8 cellular contexts compared by ENCODE assay signal in the genomic region with DNA sequence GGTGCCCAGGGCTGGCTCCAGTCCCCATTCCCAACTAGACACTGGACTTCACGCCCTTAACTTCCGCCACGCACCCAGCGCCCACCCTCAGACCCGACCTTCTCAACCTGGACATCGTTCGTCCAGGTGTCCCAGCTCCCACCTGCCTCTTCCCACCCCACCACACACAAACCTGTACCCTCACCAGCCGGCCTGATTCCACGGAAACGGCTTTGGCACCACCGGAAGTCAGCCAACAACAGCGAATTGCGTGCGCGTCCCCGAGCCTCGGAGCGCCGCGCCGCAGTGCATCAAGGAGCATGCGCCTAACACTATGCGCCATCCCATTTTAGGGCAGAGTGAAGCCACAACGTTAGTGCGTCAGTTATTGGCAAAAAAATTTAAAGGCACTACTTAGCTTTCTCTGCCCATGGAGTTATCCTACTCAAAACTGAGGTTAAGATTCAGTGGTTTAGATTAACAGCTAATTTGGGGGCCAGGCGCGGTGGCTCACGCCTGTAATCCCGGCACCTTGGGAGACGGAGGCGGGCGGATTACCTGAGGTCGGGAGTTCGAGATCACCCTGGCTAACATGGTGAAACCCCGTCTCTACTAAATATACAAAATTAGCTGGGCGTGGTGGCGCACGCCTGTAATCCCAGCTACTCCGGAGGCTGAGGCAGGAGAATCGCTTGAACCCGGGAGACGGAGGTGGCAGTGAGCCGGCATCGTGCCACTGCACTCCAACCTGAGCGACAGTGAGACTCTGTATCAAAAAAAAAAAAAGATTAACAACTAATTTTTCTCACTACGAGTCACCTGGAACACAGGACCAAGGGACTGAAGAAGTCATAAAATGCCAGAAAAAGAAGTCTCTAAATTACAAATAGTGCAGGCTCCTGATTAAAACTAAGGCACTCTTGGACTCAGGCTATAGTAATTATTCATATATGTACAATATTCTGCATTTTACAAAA. TPM values are rescaled to one million over a fixed set of nuclear protein-coding genes. Genes with fewer than 3 reads are reported as not detected.
DNase-seq lines count a peak whose midpoint lies in the region; ATAC-seq, FAIRE-seq and TF ChIP-seq lines count a peak whose summit lies in the region.

A gene with protein sequence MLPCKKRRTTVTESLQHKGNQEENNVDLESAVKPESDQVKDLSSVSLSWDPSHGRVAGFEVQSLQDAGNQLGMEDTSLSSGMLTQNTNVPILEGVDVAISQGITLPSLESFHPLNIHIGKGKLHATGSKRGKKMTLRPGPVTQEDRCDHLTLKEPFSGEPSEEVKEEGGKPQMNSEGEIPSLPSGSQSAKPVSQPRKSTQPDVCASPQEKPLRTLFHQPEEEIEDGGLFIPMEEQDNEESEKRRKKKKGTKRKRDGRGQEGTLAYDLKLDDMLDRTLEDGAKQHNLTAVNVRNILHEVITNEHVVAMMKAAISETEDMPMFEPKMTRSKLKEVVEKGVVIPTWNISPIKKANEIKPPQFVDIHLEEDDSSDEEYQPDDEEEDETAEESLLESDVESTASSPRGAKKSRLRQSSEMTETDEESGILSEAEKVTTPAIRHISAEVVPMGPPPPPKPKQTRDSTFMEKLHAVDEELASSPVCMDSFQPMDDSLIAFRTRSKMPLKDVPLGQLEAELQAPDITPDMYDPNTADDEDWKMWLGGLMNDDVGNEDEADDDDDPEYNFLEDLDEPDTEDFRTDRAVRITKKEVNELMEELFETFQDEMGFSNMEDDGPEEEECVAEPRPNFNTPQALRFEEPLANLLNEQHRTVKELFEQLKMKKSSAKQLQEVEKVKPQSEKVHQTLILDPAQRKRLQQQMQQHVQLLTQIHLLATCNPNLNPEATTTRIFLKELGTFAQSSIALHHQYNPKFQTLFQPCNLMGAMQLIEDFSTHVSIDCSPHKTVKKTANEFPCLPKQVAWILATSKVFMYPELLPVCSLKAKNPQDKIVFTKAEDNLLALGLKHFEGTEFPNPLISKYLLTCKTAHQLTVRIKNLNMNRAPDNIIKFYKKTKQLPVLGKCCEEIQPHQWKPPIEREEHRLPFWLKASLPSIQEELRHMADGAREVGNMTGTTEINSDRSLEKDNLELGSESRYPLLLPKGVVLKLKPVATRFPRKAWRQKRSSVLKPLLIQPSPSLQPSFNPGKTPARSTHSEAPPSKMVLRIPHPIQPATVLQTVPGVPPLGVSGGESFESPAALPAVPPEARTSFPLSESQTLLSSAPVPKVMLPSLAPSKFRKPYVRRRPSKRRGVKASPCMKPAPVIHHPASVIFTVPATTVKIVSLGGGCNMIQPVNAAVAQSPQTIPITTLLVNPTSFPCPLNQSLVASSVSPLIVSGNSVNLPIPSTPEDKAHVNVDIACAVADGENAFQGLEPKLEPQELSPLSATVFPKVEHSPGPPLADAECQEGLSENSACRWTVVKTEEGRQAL (N-terminal part only) (minus strand): TSS at position 240 of the 956 bp plus-strand sequence. CDS start 3,434 bp downstream, outside the sequence.

- ATAC-seq in GM19455 (IDR thresholded peaks at IDR 0.05; ENCODE audit: unreplicated experiment), result peak; percentile 49
- ATAC-seq in lower lobe of right lung, result peak; percentile 91

- peaks cover 32% of the 10 kb centered on the region for H3K36me3 ChIP-seq in lower lobe of right lung

- H3K9me3 ChIP-seq in lower lobe of right lung, result no peaks in the 10 kb centered on the region

- H3K27ac ChIP-seq in lower lobe of right lung, result peak within 1 kb of the TSS; percentile 88

- no peak for TF ChIP-seq CTCF in lower lobe of right lung (IDR thresholded peaks at IDR 0.05)

- no peaks in the 10 kb centered on the region for H3K27me3 ChIP-seq in lower lobe of right lung (ENCODE audit: low read depth)

- DNase-seq in CD1c-positive myeloid dendritic cell (ENCODE audit: extremely low spot score), result peak; percentile 97
- peak; percentile 87 for DNase-seq in HTR-8/SVneo (ENCODE audit: insufficient read length, low spot score)
- DNase-seq in NOMO-1 treated with DMSO at 0.1 percent for 48 hours (lab: John Stamatoyannopoulos, UW; ENCODE audit: unreplicated experiment), result peak; percentile 93
- peak; percentile 80 for DNase-seq in effector CD8-positive, alpha-beta T cell (lab: John Stamatoyannopoulos, UW)
- DNase-seq in lower lobe of right lung, result peak; percentile 93
- peak; percentile 77 to 88 (median 79) for DNase-seq in stimulated activated CD4-positive, alpha-beta T cell treated with anti-CD3 and anti-CD28 coated beads, TNF-alpha, amount 100 ng/mL, for 24 hours (ENCODE audit: low read depth in 3 of 3)

- peaks cover 45% of the 10 kb centered on the region for H3K4me1 ChIP-seq in lower lobe of right lung

- intact Hi-C loops in lower lobe of right lung (cut with DNase I), result no loop called here

- POLR2A ChIA-PET in activated CD8-positive, alpha-beta memory T cell treated with anti-CD3 and anti-CD28 coated beads for 36 hours (lab: Charles Lee), result interaction anchor here (0.5 to 1.0 kb wide), 3 partner anchors 9 to 220 kb away, joined by 3 to 11 read pairs (median 3); no protein-coding TSS in a partner anchor

- FAIRE-seq in HTR-8/SVneo (lab: Jason Lieb, UNC), result peak; percentile 65

- peak within 1 kb of the TSS; percentile 84 for H3K4me3 ChIP-seq in lower lobe of right lung

- CTCF ChIA-PET in activated CD8-positive, alpha-beta memory T cell treated with anti-CD3 and anti-CD28 coated beads for 36 hours (lab: Charles Lee), result interaction anchor here (0.5 to 0.9 kb wide), 3 partner anchors 17 to 329 kb away, joined by 3 read pairs; no protein-coding TSS in a partner anchor

RNA-seq across cellular contexts. Expression of the gene that starts here (rescaled TPM):
- total RNA-seq in activated CD8-positive, alpha-beta memory T cell treated with anti-CD3 and anti-CD28 coated beads for 36 hours, result 10 to 100 TPM; 46.4 to 51.2 TPM
- total RNA-seq in lower lobe of right lung, result 46.9 TPM

Comparison
In these comparisons a context has a peak if more than half of its experiments do, and no peak if none do; other contexts are left out.
1. Peak in every context shown above with its lines: DNase-seq, ATAC-seq, H3K4me3 ChIP-seq and H3K27ac ChIP-seq.